ENCODE assay signal across 11 cellular contexts in the genomic region with DNA sequence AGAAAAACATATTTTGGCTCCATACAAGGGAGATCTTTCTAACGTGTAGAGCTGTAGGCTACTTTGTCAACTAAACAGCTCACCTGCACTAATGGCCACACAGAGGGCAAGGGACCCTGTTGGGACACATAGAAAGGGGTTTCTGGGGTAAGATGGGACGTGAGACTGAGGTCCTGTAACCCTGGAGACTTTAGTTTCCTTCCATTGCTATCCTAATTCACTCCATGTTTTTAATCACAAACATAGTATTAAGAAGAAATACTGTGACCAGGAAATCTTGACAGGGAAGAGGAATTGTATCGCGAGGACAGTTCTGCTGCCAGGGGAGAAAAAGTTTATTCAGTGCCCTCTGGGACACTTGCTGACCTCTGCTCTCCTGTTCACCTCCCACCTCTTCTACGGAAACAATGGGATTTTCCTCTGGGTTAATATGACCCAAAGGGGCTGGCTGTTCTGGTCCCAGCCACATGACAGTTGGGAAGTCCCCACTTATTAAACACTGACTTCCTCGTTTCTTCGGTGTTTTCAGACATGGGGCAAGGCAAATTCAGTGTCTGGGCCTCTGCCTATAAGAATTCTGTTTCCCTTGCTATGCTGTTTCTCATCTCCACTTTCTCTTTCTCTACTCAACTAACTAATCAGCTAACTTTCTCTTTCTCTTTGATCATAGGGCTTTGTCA.
DNase-seq lines count a peak whose midpoint lies in the region; ATAC-seq and TF ChIP-seq lines count a peak whose summit lies in the region.
"Had no signal": no experiment of that assay in that cellular context is flagged by ENCODE, and none has a peak within 500 bp of the region (broad histone marks: within the 10 kb centered on the region; RNA-seq: fewer than 3 reads in every experiment).

No MANE protein-coding gene starts in this region.

- no peak for DNase-seq in activated naive CD8-positive, alpha-beta T cell treated with anti-CD3 and anti-CD28 coated beads, Interleukin-2, amount 50 U/mL, for 24 hours
- no peak for DNase-seq in activated naive CD8-positive, alpha-beta T cell treated with anti-CD3 and anti-CD28 coated beads for 36 hours
- DNase-seq in T-helper 2 cell (no peak), coronary artery (ENCODE audit: low spot score) (no peak), HUDEP-2 (lab: John Stamatoyannopoulos, UW; ENCODE audit: unreplicated experiment in 76 of 76) (no peak), CD14-positive monocyte (ENCODE audit: low spot score) (no peak)
- DNase-seq: activated CD8-positive, alpha-beta memory T cell treated with anti-CD3 and anti-CD28 coated beads for 24 hours; NCI-H2029 had no signal

- no peaks in the 10 kb centered on the region for H3K4me1 Mint-ChIP-seq in activated naive CD8-positive, alpha-beta T cell treated with anti-CD3 and anti-CD28 coated beads, Interleukin-2, amount 50 U/mL, for 24 hours
- no peaks in the 10 kb centered on the region for H3K4me1 Mint-ChIP-seq in activated naive CD8-positive, alpha-beta T cell treated with anti-CD3 and anti-CD28 coated beads for 36 hours
- no peaks in the 10 kb centered on the region for H3K4me1 Mint-ChIP-seq in CD14-positive monocyte

- peak; percentile 40 for ATAC-seq in activated naive CD8-positive, alpha-beta T cell treated with anti-CD3 and anti-CD28 coated beads, Interleukin-2, amount 50 U/mL, for 24 hours
- ATAC-seq in HG02642 (IDR thresholded peaks at IDR 0.05; ENCODE audit: poor library complexity, unreplicated experiment), result peak; percentile 98
- ATAC-seq in HG03460 (IDR thresholded peaks at IDR 0.05; ENCODE audit: unreplicated experiment), result peak; percentile 94
- ATAC-seq: esophagus mucosa had no signal

- H3K27ac Mint-ChIP-seq in activated naive CD8-positive, alpha-beta T cell treated with anti-CD3 and anti-CD28 coated beads, Interleukin-2, amount 50 U/mL, for 24 hours, result no peak overlapping the region
- no peak overlapping the region for H3K27ac Mint-ChIP-seq in activated naive CD8-positive, alpha-beta T cell treated with anti-CD3 and anti-CD28 coated beads for 36 hours
- no peak overlapping the region for H3K27ac Mint-ChIP-seq in CD14-positive monocyte

- no peak overlapping the region for H3K4me3 ChIP-seq in coronary artery

- TF ChIP-seq CTCF in coronary artery (IDR thresholded peaks at IDR 0.05) (no peak), CD14-positive monocyte (IDR thresholded peaks at IDR 0.05) (no peak)

- no peaks in the 10 kb centered on the region for H3K9me3 Mint-ChIP-seq in activated naive CD8-positive, alpha-beta T cell treated with anti-CD3 and anti-CD28 coated beads, Interleukin-2, amount 50 U/mL, for 24 hours
- H3K9me3 Mint-ChIP-seq in activated naive CD8-positive, alpha-beta T cell treated with anti-CD3 and anti-CD28 coated beads for 36 hours, result no peaks in the 10 kb centered on the region
- peaks cover 4 to 28% (median 11%) of the 10 kb centered on the region in 7 donors for H3K9me3 Mint-ChIP-seq in CD14-positive monocyte

- no peak overlapping the region for H3K4me3 Mint-ChIP-seq in activated naive CD8-positive, alpha-beta T cell treated with anti-CD3 and anti-CD28 coated beads, Interleukin-2, amount 50 U/mL, for 24 hours
- no peak overlapping the region for H3K4me3 Mint-ChIP-seq in activated naive CD8-positive, alpha-beta T cell treated with anti-CD3 and anti-CD28 coated beads for 36 hours
- H3K4me3 Mint-ChIP-seq in CD14-positive monocyte, result no peak overlapping the region

- peaks cover 5% of the 10 kb centered on the region for H3K27me3 Mint-ChIP-seq in activated naive CD8-positive, alpha-beta T cell treated with anti-CD3 and anti-CD28 coated beads, Interleukin-2, amount 50 U/mL, for 24 hours
- H3K27me3 Mint-ChIP-seq in activated naive CD8-positive, alpha-beta T cell treated with anti-CD3 and anti-CD28 coated beads for 36 hours, result peaks cover 6% of the 10 kb centered on the region
- H3K27me3 Mint-ChIP-seq in CD14-positive monocyte (ENCODE audit: low read depth in 3 of 3), result peaks cover 2% of the 10 kb centered on the region in 3 donors

- H3K27ac ChIP-seq in coronary artery, result no peak overlapping the region

- intact Hi-C loops in CD14-positive monocyte (cut with micrococcal nuclease), result no loop called here

- no peaks in the 10 kb centered on the region for H3K36me3 Mint-ChIP-seq in activated naive CD8-positive, alpha-beta T cell treated with anti-CD3 and anti-CD28 coated beads, Interleukin-2, amount 50 U/mL, for 24 hours (ENCODE audit: low read depth)
- H3K36me3 Mint-ChIP-seq in activated naive CD8-positive, alpha-beta T cell treated with anti-CD3 and anti-CD28 coated beads for 36 hours, result no peaks in the 10 kb centered on the region
- no peaks in the 10 kb centered on the region for H3K36me3 Mint-ChIP-seq in CD14-positive monocyte

Comparison
In these comparisons a context has a peak if more than half of its experiments do, and no peak if none do; other contexts are left out.
1. ATAC-seq: peak in every context shown above with its lines; median percentile 98 in HG02642; 94 in HG03460; 40 in activated naive CD8-positive, alpha-beta T cell treated with anti-CD3 and anti-CD28 coated beads, Interleukin-2, amount 50 U/mL, for 24 hours.